21 cellular contexts compared by ENCODE assay signal in the genomic region with DNA sequence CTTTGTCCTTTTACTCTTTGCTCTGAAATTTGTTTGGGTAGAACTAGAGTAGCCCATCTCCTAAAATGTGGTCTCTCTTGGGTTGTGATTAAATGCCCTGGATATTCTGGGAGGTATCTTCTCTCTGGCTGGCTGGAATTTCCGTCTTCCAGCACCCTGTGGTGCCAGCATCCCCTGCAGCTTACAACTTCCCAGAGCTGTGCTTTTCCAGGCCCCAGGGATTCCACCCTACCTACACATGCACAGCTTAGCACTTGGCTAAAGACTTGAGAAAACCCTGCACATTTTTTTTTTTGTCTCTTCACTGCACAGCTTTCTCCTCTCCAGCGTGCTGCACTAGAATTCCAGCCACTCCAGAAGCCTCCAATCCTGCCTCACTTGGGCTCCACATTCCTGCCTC.
"Had no signal": no experiment of that assay in that cellular context is flagged by ENCODE, and none has a peak within 500 bp of the region (broad histone marks: within the 10 kb centered on the region; RNA-seq: fewer than 3 reads in every experiment).

No MANE protein-coding gene starts in this region.

- H3K27me3 Mint-ChIP-seq: type B pancreatic cell had no signal

- H3K36me3 Mint-ChIP-seq: stimulated activated effector memory CD8-positive, alpha-beta T cell treated with anti-CD3 and anti-CD28 coated beads, Interleukin-12 subunit alpha, Interleukin-12 subunit beta, amount 100 ng/mL, for 72 hours; type B pancreatic cell had no signal

- H3K36me3 ChIP-seq: heart left ventricle, pancreas, suprapubic skin, thyroid gland had no signal

- DNase-seq: effector memory CD8-positive, alpha-beta T cell; foreskin melanocyte; heart left ventricle; hippocampal formation; left colon; mucosa of descending colon; naive thymus-derived CD8-positive, alpha-beta T cell; nucleus accumbens; pancreas; right cardiac atrium; small intestine; stimulated activated CD4-positive, alpha-beta T cell treated with anti-CD3 and anti-CD28 coated beads, Interleukin-2, amount 100 ng/mL, for 48 hours; stimulated activated CD8-positive, alpha-beta memory T cell treated with anti-CD3 and anti-CD28 coated beads, Interleukin-4, amount 100 ng/mL, for 48 hours; stimulated activated naive CD8-positive, alpha-beta T cell treated with anti-CD3 and anti-CD28 coated beads, Interleukin-15, Interleukin-2, amounts not matched to agents 100 U/mL and 50 U/mL, for 24 hours; thyroid gland had no signal

- H3K4me3 Mint-ChIP-seq: dendritic cell treated with granulocyte-macrophage colony-stimulating factor and Interleukin-4, amounts not matched to agents 40 ng/mL and 50 ng/mL, for 4 days; effector memory CD8-positive, alpha-beta T cell; naive thymus-derived CD8-positive, alpha-beta T cell; neural crest cell; stimulated activated effector memory CD8-positive, alpha-beta T cell treated with anti-CD3 and anti-CD28 coated beads, Interleukin-12 subunit alpha, Interleukin-12 subunit beta, amount 100 ng/mL, for 72 hours; type B pancreatic cell had no signal

- H3K27me3 ChIP-seq: heart left ventricle, pancreas, suprapubic skin, thyroid gland had no signal

- H3K4me1 Mint-ChIP-seq: naive thymus-derived CD8-positive, alpha-beta T cell; neural crest cell; stimulated activated effector memory CD8-positive, alpha-beta T cell treated with anti-CD3 and anti-CD28 coated beads, Interleukin-12 subunit alpha, Interleukin-12 subunit beta, amount 100 ng/mL, for 72 hours had no signal

- H3K4me1 ChIP-seq: pancreas, suprapubic skin, thyroid gland had no signal

- H3K27ac ChIP-seq: heart left ventricle, pancreas, suprapubic skin, thyroid gland had no signal

- H3K9me3 Mint-ChIP-seq: dendritic cell treated with granulocyte-macrophage colony-stimulating factor and Interleukin-4, amounts not matched to agents 40 ng/mL and 50 ng/mL, for 4 days; stimulated activated effector memory CD8-positive, alpha-beta T cell treated with anti-CD3 and anti-CD28 coated beads, Interleukin-12 subunit alpha, Interleukin-12 subunit beta, amount 100 ng/mL, for 72 hours; type B pancreatic cell had no signal

- H3K4me3 ChIP-seq: heart left ventricle, mucosa of descending colon, pancreas, suprapubic skin, thyroid gland had no signal

- H3K27ac Mint-ChIP-seq: dendritic cell treated with granulocyte-macrophage colony-stimulating factor and Interleukin-4, amounts not matched to agents 40 ng/mL and 50 ng/mL, for 4 days; effector memory CD8-positive, alpha-beta T cell; naive thymus-derived CD8-positive, alpha-beta T cell; progenitor cell of endocrine pancreas; stimulated activated effector memory CD8-positive, alpha-beta T cell treated with anti-CD3 and anti-CD28 coated beads, Interleukin-12 subunit alpha, Interleukin-12 subunit beta, amount 100 ng/mL, for 72 hours; type B pancreatic cell had no signal

- H3K9me3 ChIP-seq: heart left ventricle, mucosa of descending colon, pancreas, suprapubic skin, thyroid gland had no signal
